In the genomic region with DNA sequence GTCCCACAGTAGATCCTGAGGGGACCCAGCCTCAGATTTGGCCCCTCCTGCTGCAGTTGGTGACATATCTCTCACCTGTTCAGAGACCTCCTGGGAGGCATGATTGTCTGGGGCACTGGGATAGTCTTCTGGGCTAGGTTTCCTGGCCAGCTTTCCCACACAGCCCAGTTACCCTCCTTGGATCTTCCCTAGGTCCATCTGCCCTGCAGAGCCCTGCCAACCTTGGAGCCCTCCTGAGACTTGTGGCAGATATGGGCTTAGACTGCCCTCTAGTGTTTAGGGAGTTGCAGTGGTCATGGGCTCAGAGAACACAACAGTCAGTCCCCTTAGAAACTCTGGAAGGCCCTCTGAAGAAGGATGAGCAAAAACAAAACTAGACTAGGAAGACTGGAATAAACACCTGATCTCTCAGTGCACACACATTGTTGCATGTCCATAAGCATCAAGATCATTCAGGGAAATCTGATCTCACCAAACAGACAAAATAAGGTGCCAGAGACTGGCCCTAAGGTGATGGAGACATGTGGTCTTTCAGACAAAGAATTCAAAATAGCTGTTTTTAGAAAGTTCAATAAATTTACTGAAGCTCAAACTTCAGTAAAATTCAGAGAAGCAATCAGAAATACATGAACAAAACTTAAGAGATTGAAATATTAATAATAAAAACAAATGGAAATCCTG, we compare ENCODE assay signal across 7 cellular contexts.
DNase-seq lines count a peak whose midpoint lies in the region; ATAC-seq and TF ChIP-seq lines count a peak whose summit lies in the region.

No MANE protein-coding gene starts in this region.

- ATAC-seq in GM19467 (IDR thresholded peaks at IDR 0.05; ENCODE audit: unreplicated experiment) (peak; percentile 90), HG03378 (IDR thresholded peaks at IDR 0.05; ENCODE audit: unreplicated experiment) (peak; percentile 93), RWPE2 (ENCODE audit: low read depth) (peak; percentile 87), foreskin keratinocyte (peak; percentile 91)

- no peaks in the 10 kb centered on the region for H3K36me3 ChIP-seq in RWPE2 (ENCODE audit: low read depth)
- H3K36me3 ChIP-seq in ovary = no peaks in the 10 kb centered on the region
- H3K36me3 ChIP-seq in effector memory CD4-positive, alpha-beta T cell (ENCODE audit: control insufficient read depth, insufficient read depth, low read length) = no peaks in the 10 kb centered on the region

- intact Hi-C loops in ovary (cut with DNase I) = no loop called here

- peak; percentile 71 for TF ChIP-seq CTCF in RWPE2 (IDR thresholded peaks at IDR 0.05; ENCODE audit: poor library complexity, severe bottlenecking)
- TF ChIP-seq CTCF in foreskin keratinocyte (conservative IDR thresholded peaks at IDR 0.05) = peak; percentile 67
- TF ChIP-seq CTCF in ovary (IDR thresholded peaks at IDR 0.05) = no peak

- no peak for TF ChIP-seq EP300 in ovary (IDR thresholded peaks at IDR 0.05)

- no peak for TF ChIP-seq POLR2A in ovary (IDR thresholded peaks at IDR 0.05)

- DNase-seq in GM04504 (ENCODE audit: low read depth) (peak; percentile 22), RWPE2 (ENCODE audit: low spot score) (no peak), foreskin keratinocyte (peak; percentile 17 to 38), ovary (no peak)
- no peak for DNase-seq in effector memory CD4-positive, alpha-beta T cell

- H3K27ac ChIP-seq in RWPE2 (ENCODE audit: poor library complexity, severe bottlenecking) = no peak overlapping the region
- H3K27ac ChIP-seq in foreskin keratinocyte = no peak overlapping the region
- no peak overlapping the region for H3K27ac ChIP-seq in ovary
- no peak overlapping the region for H3K27ac ChIP-seq in effector memory CD4-positive, alpha-beta T cell (ENCODE audit: insufficient read depth, low read length, poor library complexity, severe bottlenecking)

- H3K4me1 ChIP-seq in RWPE2 (ENCODE audit: insufficient read depth, poor library complexity, severe bottlenecking) (no peaks in the 10 kb centered on the region), foreskin keratinocyte (no peaks in the 10 kb centered on the region), ovary (ENCODE audit: insufficient read depth) (no peaks in the 10 kb centered on the region)
- H3K4me1 ChIP-seq in effector memory CD4-positive, alpha-beta T cell (ENCODE audit: control insufficient read depth, insufficient read depth, low read length, poor library complexity, severe bottlenecking) = no peaks in the 10 kb centered on the region

- H3K9me3 ChIP-seq in RWPE2 (ENCODE audit: severe bottlenecking) (no peaks in the 10 kb centered on the region), ovary (no peaks in the 10 kb centered on the region)
- no peaks in the 10 kb centered on the region for H3K9me3 ChIP-seq in effector memory CD4-positive, alpha-beta T cell (ENCODE audit: control insufficient read depth, low read length)

- no peak overlapping the region for H3K4me3 ChIP-seq in RWPE2 (ENCODE audit: severe bottlenecking)
- H3K4me3 ChIP-seq in ovary = no peak overlapping the region
- H3K4me3 ChIP-seq in effector memory CD4-positive, alpha-beta T cell (ENCODE audit: insufficient read depth, low read depth, low read length, poor library complexity, severe bottlenecking) = no peak overlapping the region

- H3K27me3 ChIP-seq in RWPE2 (ENCODE audit: insufficient read depth, poor library complexity, severe bottlenecking) = peaks cover 11% of the 10 kb centered on the region
- no peaks in the 10 kb centered on the region for H3K27me3 ChIP-seq in foreskin keratinocyte
- H3K27me3 ChIP-seq in ovary = no peaks in the 10 kb centered on the region
- H3K27me3 ChIP-seq in effector memory CD4-positive, alpha-beta T cell (replicated peaks; ENCODE audit: control insufficient read depth, insufficient read depth, low read length, poor library complexity, severe bottlenecking) = no peaks in the 10 kb centered on the region

Comparison
In these comparisons a context has a peak if more than half of its experiments do, and no peak if none do; other contexts are left out.
1. DNase-seq: peak in GM04504 (single experiment) and foreskin keratinocyte (2 of 2); none in RWPE2 (single experiment), ovary (0 of 5) and effector memory CD4-positive, alpha-beta T cell (0 of 3).
2. CTCF ChIP-seq: peak in RWPE2 (single experiment) and foreskin keratinocyte (single experiment); none in ovary (0 of 3).
3. Peak in every context shown above with its lines, with median percentiles within 50 percentile points of each other: ATAC-seq.